Comparison of ENCODE assay signal across 8 cellular contexts in genomic region chrX:23742693-23743622, GRCh38. TPM values are rescaled to one million over a fixed set of nuclear protein-coding genes. Genes with fewer than 3 reads are reported as not detected.
DNase-seq lines count a peak whose midpoint lies in the region; TF ChIP-seq lines count a peak whose summit lies in the region.

Gene ACOT9 (minus strand): TSS chrX:23743276. CDS start chrX:23743144, 132 bp downstream.

- peak within 1 kb of the TSS; percentile 92 for H3K4me3 Mint-ChIP-seq in HFFc6

- H4K20me1 ChIP-seq in hepatocyte (ENCODE audit: insufficient read depth, poor library complexity, severe bottlenecking) = peaks cover 4% of the 10 kb centered on the region

- no peaks in the 10 kb centered on the region for H3K9me3 Mint-ChIP-seq in HFFc6

- peak within 1 kb of the TSS; percentile 68 for H3K4me2 ChIP-seq in hepatocyte

- in situ Hi-C loops in astrocyte of the cerebellum (cut with HindIII; ENCODE audit: low sequenced_read_pairs) = no loop called here

- H3K27me3 ChIP-seq in hepatocyte = no peaks in the 10 kb centered on the region

- H3K9me2 ChIP-seq in hepatocyte (replicated peaks; ENCODE audit: insufficient read depth) = no peaks in the 10 kb centered on the region

- no peaks in the 10 kb centered on the region for H3K27me3 Mint-ChIP-seq in HFFc6 (ENCODE audit: insufficient read depth)

- H3K36me3 Mint-ChIP-seq in HFFc6 (ENCODE audit: low read depth) = no peaks in the 10 kb centered on the region; the same call in 1 of the 2 replicates

- peak within 1 kb of the TSS; percentile 95 for H3K27ac Mint-ChIP-seq in HFFc6

- peak; percentile 59 for TF ChIP-seq POLR2A in GM10847 (IDR thresholded peaks at IDR 0.05; ENCODE audit: extremely low read depth, insufficient read length)

- H3K4me3 ChIP-seq in astrocyte of the cerebellum (ENCODE audit: low read depth, low read length) (peak within 1 kb of the TSS; percentile 70), hepatocyte (peak within 1 kb of the TSS; percentile 37)

- WGBS in hepatocyte (ENCODE audit: low lambda C conversion rate, missing lambda C conversion rate) = 36% methylated on average over 71 of the region's 74 CpGs

- H3K4me1 Mint-ChIP-seq in HFFc6 (ENCODE audit: low read depth) = peaks cover 11% of the 10 kb centered on the region

- peaks cover 33% of the 10 kb centered on the region for H3K79me2 ChIP-seq in hepatocyte

- no peaks in the 10 kb centered on the region for H3K4me1 ChIP-seq in hepatocyte (ENCODE audit: insufficient read depth)

- H3K9me3 ChIP-seq in hepatocyte (ENCODE audit: low read depth) = no peaks in the 10 kb centered on the region

- peak within 1 kb of the TSS; percentile 5 for H2AFZ ChIP-seq in hepatocyte

- TF ChIP-seq CTCF in HFFc6 (IDR thresholded peaks at IDR 0.05) (no peak), astrocyte of the cerebellum (IDR thresholded peaks at IDR 0.05; ENCODE audit: low read depth, low read length, missing control alignments) (no peak), hepatocyte (IDR thresholded peaks at IDR 0.05; ENCODE audit: poor library complexity) (no peak)

- DNase-seq in HFFc6 (peak; percentile 94), NCI-H1048 (lab: John Stamatoyannopoulos, UW) (peak; percentile 49), T-helper 22 cell (ENCODE audit: low read depth) (peak; percentile 63), astrocyte of the cerebellum (ENCODE audit: low read depth) (peak; percentile 83), hepatocyte (ENCODE audit: low spot score) (peak; percentile 93), renal cortical epithelial cell (ENCODE audit: low read depth) (peak; percentile 94), NCI-H2107 treated with DMSO at 0.1 percent for 48 hours (lab: John Stamatoyannopoulos, UW; ENCODE audit: unreplicated experiment) (no peak)

- no peaks in the 10 kb centered on the region for H3K36me3 ChIP-seq in hepatocyte (replicated peaks; ENCODE audit: insufficient read depth, low read depth)

- peak within 1 kb of the TSS; percentile 92 for H3K27ac ChIP-seq in hepatocyte

RNA-seq across cellular contexts. Expression of gene ACOT9, which starts in this region (rescaled TPM):
- 10 to 100 TPM; 49.1 to 52.8 (median 50.3) TPM for total RNA-seq in HFFc6 (2021; fragmentation: NEBNext Ultra II Directional; extraction: Animal tissue kit (Norgen Biotek cat#: 25700))
- 26.9 and 38.5 TPM in 2 replicates for total RNA-seq in hepatocyte
- polyA plus RNA-seq in hepatocyte = 35.9 and 47.6 TPM in 2 replicates
- total RNA-seq in renal cortical epithelial cell = 51.2 and 112 TPM in 2 replicates
